ENCODE assay signal across 1 cellular context in the genomic region with DNA sequence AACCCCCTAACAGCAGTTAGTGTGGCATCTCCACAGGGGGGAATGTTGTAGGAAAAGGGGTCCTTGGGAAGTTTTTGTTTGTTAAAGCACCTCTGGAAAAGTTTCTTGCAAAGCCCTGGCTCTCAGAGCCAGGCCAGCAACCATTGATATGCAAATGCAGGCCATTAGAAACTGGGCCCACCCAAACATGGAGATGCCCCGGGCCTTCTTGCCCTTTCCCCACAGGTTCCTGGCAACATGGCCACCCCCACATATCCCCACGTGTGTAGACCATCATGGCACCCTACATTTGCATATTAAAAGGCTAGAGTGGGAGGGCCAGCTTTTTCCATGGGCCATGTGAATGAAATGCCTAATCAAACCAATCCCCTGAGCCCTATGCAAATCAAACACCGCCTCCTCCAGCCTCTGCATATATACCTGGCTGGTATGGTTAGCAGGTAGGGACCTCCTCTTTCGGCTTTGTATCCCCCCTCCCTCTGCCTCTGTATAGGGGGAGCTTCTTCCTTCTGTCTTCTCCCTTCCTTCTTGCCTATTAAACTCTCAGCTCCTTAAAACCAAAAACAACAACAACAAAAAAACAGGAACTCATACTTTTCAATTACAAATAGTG.
A peak's percentile ranks its signal among the peaks of the same experiment; 100 is the strongest.
TF ChIP-seq lines count a peak whose summit lies in the region.

No MANE protein-coding gene starts in this region.

TF ChIP-seq in H1, 55 proteins besides CTCF, POLR2A, EP300 and RAD21 (continued from another document):
- TF ChIP-seq CHD1 (IDR thresholded peaks at IDR 0.05; ENCODE audit: low read depth, low read length) = no peak
- TF ChIP-seq, protein P1, sequence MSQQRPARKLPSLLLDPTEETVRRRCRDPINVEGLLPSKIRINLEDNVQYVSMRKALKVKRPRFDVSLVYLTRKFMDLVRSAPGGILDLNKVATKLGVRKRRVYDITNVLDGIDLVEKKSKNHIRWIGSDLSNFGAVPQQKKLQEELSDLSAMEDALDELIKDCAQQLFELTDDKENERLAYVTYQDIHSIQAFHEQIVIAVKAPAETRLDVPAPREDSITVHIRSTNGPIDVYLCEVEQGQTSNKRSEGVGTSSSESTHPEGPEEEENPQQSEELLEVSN (IDR thresholded peaks at IDR 0.05) = no peak
- TF ChIP-seq JUND (IDR thresholded peaks at IDR 0.05; ENCODE audit: low read length) = no peak
- no peak for TF ChIP-seq ZNF274 (IDR thresholded peaks at IDR 0.05; ENCODE audit: borderline replicate concordance, extremely low read depth, low read length)
- TF ChIP-seq BACH1 (IDR thresholded peaks at IDR 0.05; ENCODE audit: low read length) = no peak
- no peak for TF ChIP-seq CBX5 (IDR thresholded peaks at IDR 0.05; ENCODE audit: low read depth, low read length)
- no peak for TF ChIP-seq RXRA (IDR thresholded peaks at IDR 0.05; ENCODE audit: insufficient read depth, low read depth, low read length)
- no peak for TF ChIP-seq RFX5 (IDR thresholded peaks at IDR 0.05; ENCODE audit: borderline replicate concordance, low read depth, low read length)
- TF ChIP-seq SP4 (IDR thresholded peaks at IDR 0.05; ENCODE audit: low read length) = no peak
- no peak for TF ChIP-seq SP2 (IDR thresholded peaks at IDR 0.05; ENCODE audit: low read length)
- TF ChIP-seq, protein P2, sequence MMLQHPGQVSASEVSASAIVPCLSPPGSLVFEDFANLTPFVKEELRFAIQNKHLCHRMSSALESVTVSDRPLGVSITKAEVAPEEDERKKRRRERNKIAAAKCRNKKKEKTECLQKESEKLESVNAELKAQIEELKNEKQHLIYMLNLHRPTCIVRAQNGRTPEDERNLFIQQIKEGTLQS (IDR thresholded peaks at IDR 0.05; ENCODE audit: insufficient read depth, low read depth, low read length) = no peak
- TF ChIP-seq, protein P3, sequence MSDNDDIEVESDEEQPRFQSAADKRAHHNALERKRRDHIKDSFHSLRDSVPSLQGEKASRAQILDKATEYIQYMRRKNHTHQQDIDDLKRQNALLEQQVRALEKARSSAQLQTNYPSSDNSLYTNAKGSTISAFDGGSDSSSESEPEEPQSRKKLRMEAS (IDR thresholded peaks at IDR 0.05) = peak; percentile 62; the same call in 1 of the 2 replicates
- TF ChIP-seq EGR1 (IDR thresholded peaks at IDR 0.05; ENCODE audit: borderline replicate concordance, low read depth, low read length) = no peak
- no peak for TF ChIP-seq BRCA1 (IDR thresholded peaks at IDR 0.05; ENCODE audit: low read depth, low read length)
- TF ChIP-seq YY1 (IDR thresholded peaks at IDR 0.05; ENCODE audit: low read depth, low read length) = peak; percentile 91
- TF ChIP-seq, protein P4, sequence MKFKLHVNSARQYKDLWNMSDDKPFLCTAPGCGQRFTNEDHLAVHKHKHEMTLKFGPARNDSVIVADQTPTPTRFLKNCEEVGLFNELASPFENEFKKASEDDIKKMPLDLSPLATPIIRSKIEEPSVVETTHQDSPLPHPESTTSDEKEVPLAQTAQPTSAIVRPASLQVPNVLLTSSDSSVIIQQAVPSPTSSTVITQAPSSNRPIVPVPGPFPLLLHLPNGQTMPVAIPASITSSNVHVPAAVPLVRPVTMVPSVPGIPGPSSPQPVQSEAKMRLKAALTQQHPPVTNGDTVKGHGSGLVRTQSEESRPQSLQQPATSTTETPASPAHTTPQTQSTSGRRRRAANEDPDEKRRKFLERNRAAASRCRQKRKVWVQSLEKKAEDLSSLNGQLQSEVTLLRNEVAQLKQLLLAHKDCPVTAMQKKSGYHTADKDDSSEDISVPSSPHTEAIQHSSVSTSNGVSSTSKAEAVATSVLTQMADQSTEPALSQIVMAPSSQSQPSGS (IDR thresholded peaks at IDR 0.05; ENCODE audit: low read length) = 0 out of 2 replicates have a peak, but pooled peaks have one; percentile 47
- TF ChIP-seq SIN3A (conservative IDR thresholded peaks at IDR 0.05 in 1 of 2, IDR thresholded peaks at IDR 0.05 in 1 of 2; ENCODE audit: low read depth in 1 of 2, low read length in 2 of 2) = no peak
- peak in 1 of 2 experiments; percentile 62; a peak in 1 of 4 replicates for TF ChIP-seq HDAC2 (IDR thresholded peaks at IDR 0.05; ENCODE audit: borderline replicate concordance in 1 of 2, low read depth in 2 of 2, low read length in 2 of 2)
- no peak for TF ChIP-seq SIRT6 (IDR thresholded peaks at IDR 0.05; ENCODE audit: low read length)
- TF ChIP-seq, protein P5, sequence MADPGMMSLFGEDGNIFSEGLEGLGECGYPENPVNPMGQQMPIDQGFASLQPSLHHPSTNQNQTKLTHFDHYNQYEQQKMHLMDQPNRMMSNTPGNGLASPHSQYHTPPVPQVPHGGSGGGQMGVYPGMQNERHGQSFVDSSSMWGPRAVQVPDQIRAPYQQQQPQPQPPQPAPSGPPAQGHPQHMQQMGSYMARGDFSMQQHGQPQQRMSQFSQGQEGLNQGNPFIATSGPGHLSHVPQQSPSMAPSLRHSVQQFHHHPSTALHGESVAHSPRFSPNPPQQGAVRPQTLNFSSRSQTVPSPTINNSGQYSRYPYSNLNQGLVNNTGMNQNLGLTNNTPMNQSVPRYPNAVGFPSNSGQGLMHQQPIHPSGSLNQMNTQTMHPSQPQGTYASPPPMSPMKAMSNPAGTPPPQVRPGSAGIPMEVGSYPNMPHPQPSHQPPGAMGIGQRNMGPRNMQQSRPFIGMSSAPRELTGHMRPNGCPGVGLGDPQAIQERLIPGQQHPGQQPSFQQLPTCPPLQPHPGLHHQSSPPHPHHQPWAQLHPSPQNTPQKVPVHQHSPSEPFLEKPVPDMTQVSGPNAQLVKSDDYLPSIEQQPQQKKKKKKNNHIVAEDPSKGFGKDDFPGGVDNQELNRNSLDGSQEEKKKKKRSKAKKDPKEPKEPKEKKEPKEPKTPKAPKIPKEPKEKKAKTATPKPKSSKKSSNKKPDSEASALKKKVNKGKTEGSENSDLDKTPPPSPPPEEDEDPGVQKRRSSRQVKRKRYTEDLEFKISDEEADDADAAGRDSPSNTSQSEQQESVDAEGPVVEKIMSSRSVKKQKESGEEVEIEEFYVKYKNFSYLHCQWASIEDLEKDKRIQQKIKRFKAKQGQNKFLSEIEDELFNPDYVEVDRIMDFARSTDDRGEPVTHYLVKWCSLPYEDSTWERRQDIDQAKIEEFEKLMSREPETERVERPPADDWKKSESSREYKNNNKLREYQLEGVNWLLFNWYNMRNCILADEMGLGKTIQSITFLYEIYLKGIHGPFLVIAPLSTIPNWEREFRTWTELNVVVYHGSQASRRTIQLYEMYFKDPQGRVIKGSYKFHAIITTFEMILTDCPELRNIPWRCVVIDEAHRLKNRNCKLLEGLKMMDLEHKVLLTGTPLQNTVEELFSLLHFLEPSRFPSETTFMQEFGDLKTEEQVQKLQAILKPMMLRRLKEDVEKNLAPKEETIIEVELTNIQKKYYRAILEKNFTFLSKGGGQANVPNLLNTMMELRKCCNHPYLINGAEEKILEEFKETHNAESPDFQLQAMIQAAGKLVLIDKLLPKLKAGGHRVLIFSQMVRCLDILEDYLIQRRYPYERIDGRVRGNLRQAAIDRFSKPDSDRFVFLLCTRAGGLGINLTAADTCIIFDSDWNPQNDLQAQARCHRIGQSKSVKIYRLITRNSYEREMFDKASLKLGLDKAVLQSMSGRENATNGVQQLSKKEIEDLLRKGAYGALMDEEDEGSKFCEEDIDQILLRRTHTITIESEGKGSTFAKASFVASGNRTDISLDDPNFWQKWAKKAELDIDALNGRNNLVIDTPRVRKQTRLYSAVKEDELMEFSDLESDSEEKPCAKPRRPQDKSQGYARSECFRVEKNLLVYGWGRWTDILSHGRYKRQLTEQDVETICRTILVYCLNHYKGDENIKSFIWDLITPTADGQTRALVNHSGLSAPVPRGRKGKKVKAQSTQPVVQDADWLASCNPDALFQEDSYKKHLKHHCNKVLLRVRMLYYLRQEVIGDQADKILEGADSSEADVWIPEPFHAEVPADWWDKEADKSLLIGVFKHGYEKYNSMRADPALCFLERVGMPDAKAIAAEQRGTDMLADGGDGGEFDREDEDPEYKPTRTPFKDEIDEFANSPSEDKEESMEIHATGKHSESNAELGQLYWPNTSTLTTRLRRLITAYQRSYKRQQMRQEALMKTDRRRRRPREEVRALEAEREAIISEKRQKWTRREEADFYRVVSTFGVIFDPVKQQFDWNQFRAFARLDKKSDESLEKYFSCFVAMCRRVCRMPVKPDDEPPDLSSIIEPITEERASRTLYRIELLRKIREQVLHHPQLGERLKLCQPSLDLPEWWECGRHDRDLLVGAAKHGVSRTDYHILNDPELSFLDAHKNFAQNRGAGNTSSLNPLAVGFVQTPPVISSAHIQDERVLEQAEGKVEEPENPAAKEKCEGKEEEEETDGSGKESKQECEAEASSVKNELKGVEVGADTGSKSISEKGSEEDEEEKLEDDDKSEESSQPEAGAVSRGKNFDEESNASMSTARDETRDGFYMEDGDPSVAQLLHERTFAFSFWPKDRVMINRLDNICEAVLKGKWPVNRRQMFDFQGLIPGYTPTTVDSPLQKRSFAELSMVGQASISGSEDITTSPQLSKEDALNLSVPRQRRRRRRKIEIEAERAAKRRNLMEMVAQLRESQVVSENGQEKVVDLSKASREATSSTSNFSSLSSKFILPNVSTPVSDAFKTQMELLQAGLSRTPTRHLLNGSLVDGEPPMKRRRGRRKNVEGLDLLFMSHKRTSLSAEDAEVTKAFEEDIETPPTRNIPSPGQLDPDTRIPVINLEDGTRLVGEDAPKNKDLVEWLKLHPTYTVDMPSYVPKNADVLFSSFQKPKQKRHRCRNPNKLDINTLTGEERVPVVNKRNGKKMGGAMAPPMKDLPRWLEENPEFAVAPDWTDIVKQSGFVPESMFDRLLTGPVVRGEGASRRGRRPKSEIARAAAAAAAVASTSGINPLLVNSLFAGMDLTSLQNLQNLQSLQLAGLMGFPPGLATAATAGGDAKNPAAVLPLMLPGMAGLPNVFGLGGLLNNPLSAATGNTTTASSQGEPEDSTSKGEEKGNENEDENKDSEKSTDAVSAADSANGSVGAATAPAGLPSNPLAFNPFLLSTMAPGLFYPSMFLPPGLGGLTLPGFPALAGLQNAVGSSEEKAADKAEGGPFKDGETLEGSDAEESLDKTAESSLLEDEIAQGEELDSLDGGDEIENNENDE (IDR thresholded peaks at IDR 0.05; ENCODE audit: insufficient replicate concordance, low read length) = no peak
- TF ChIP-seq TBP (IDR thresholded peaks at IDR 0.05; ENCODE audit: low read depth, low read length) = no peak
- TF ChIP-seq TCF12 (IDR thresholded peaks at IDR 0.05; ENCODE audit: low read depth, low read length) = no peak
- no peak for TF ChIP-seq TAF1 (IDR thresholded peaks at IDR 0.05; ENCODE audit: low read depth, low read length)
- peak; percentile 51; the same call in 1 of the 2 replicates for TF ChIP-seq POU5F1 (IDR thresholded peaks at IDR 0.05; ENCODE audit: low read depth, low read length)
- no peak for TF ChIP-seq SUZ12 (IDR thresholded peaks at IDR 0.05; ENCODE audit: low read length)
- no peak for TF ChIP-seq FOSL1 (IDR thresholded peaks at IDR 0.05; ENCODE audit: insufficient read depth, low read depth, low read length)
- no peak for TF ChIP-seq JUN (IDR thresholded peaks at IDR 0.05; ENCODE audit: low read depth, low read length)
